Comparison of ENCODE assay signal across 1 cellular context in genomic region chrX:11266329-11266830, GRCh38.
TF ChIP-seq lines count a peak whose summit lies in the region.

No MANE protein-coding gene starts in this region.

TF ChIP-seq in IMR-90, 13 proteins besides CTCF, POLR2A, EP300 and RAD21 (continued from another document):
- TF ChIP-seq USF2 (IDR thresholded peaks at IDR 0.05; ENCODE audit: low read depth, low read length) (no peak), MAZ (IDR thresholded peaks at IDR 0.05; ENCODE audit: borderline replicate concordance, low read depth, low read length) (no peak), ELK1 (IDR thresholded peaks at IDR 0.05; ENCODE audit: borderline replicate concordance, low read depth, low read length) (no peak), RCOR1 (IDR thresholded peaks at IDR 0.05; ENCODE audit: insufficient replicate concordance, low read length) (no peak), FOS (IDR thresholded peaks at IDR 0.05; ENCODE audit: low read depth, low read length) (no peak), SMC3 (IDR thresholded peaks at IDR 0.05; ENCODE audit: low read depth, low read length) (no peak), NFE2L2 (IDR thresholded peaks at IDR 0.05; ENCODE audit: low read depth, low read length) (no peak), RFX5 (IDR thresholded peaks at IDR 0.05; ENCODE audit: low read depth, low read length) (no peak), MAFK (IDR thresholded peaks at IDR 0.05; ENCODE audit: low read depth, low read length) (no peak), MXI1 (IDR thresholded peaks at IDR 0.05; ENCODE audit: borderline replicate concordance, low read depth, low read length) (no peak)
